In genomic region chr2:120619579-120619978, GRCh38 we compare ENCODE assay signal across 1 cellular context.
TF ChIP-seq lines count a peak whose summit lies in the region.

No MANE protein-coding gene starts in this region.

TF ChIP-seq in HepG2, 621 proteins besides CTCF, POLR2A, EP300 and RAD21 (continued from another document and continues in another):
- TF ChIP-seq MLX (CRISPR knock-in tag; IDR thresholded peaks at IDR 0.05) (no peak), ZNF557 (CRISPR knock-in tag; IDR thresholded peaks at IDR 0.05) (0 out of 2 replicates have a peak, but pooled peaks have one; percentile 32), SAP130 (CRISPR knock-in tag; IDR thresholded peaks at IDR 0.05; ENCODE audit: low read depth) (peak; percentile 54), ZNF136 (CRISPR knock-in tag; IDR thresholded peaks at IDR 0.05; ENCODE audit: low read depth) (no peak), NR1H2 (CRISPR knock-in tag; IDR thresholded peaks at IDR 0.05; ENCODE audit: borderline replicate concordance, low read depth) (no peak), ZBED4 (CRISPR knock-in tag; IDR thresholded peaks at IDR 0.05; ENCODE audit: borderline replicate concordance) (peak; percentile 94), ZNF644 (CRISPR knock-in tag; IDR thresholded peaks at IDR 0.05; ENCODE audit: low read depth) (peak; percentile 62; the same call in 1 of the 2 replicates), CCDC6 (CRISPR knock-in tag; IDR thresholded peaks at IDR 0.05) (no peak), E2F5 (CRISPR knock-in tag; conservative IDR thresholded peaks at IDR 0.05) (no peak), FUBP1 (CRISPR knock-in tag; IDR thresholded peaks at IDR 0.05; ENCODE audit: borderline replicate concordance) (no peak), IKZF4 (CRISPR knock-in tag; IDR thresholded peaks at IDR 0.05; ENCODE audit: borderline replicate concordance, low read depth, not compliant biosample characterization) (no peak), FOXK2 (IDR thresholded peaks at IDR 0.05) (no peak), PRPF4 (IDR thresholded peaks at IDR 0.05; ENCODE audit: low read depth, low read length, poor library complexity, severe bottlenecking) (no peak), GTF3A (CRISPR knock-in tag; conservative IDR thresholded peaks at IDR 0.05) (no peak), FOXA3 (CRISPR knock-in tag; IDR thresholded peaks at IDR 0.05) (peak; percentile 88), ZFP36L2 (CRISPR knock-in tag; IDR thresholded peaks at IDR 0.05) (no peak), RNF2 (conservative IDR thresholded peaks at IDR 0.05; ENCODE audit: low read depth) (no peak), MTA1 (CRISPR knock-in tag; IDR thresholded peaks at IDR 0.05; ENCODE audit: borderline replicate concordance) (no peak), CHD4 (IDR thresholded peaks at IDR 0.05; ENCODE audit: borderline replicate concordance, low read length) (no peak), RARA (CRISPR knock-in tag; IDR thresholded peaks at IDR 0.05) (no peak), CBX1 (IDR thresholded peaks at IDR 0.05; ENCODE audit: low read depth) (no peak), AFF4 (CRISPR knock-in tag; IDR thresholded peaks at IDR 0.05) (no peak), PHF20 (CRISPR knock-in tag; IDR thresholded peaks at IDR 0.05) (no peak; the same call in 1 of the 2 replicates), SNAPC4 (CRISPR knock-in tag; IDR thresholded peaks at IDR 0.05) (no peak), SMYD3 (CRISPR knock-in tag; IDR thresholded peaks at IDR 0.05) (no peak), ZNF605 (CRISPR knock-in tag; IDR thresholded peaks at IDR 0.05) (peak; percentile 65; the same call in 1 of the 2 replicates), PRDM15 (CRISPR knock-in tag; IDR thresholded peaks at IDR 0.05) (peak; percentile 92), FOXP4 (CRISPR knock-in tag; IDR thresholded peaks at IDR 0.05) (peak; percentile 72), ZNF264 (CRISPR knock-in tag; IDR thresholded peaks at IDR 0.05) (no peak), ZBTB7B (CRISPR knock-in tag; IDR thresholded peaks at IDR 0.05) (peak; percentile 91), RCOR2 (CRISPR knock-in tag; IDR thresholded peaks at IDR 0.05) (0 out of 2 replicates have a peak, but pooled peaks have one; percentile 39), ZNF550 (CRISPR knock-in tag; IDR thresholded peaks at IDR 0.05; ENCODE audit: borderline replicate concordance) (no peak), CCAR2 (optimal IDR thresholded peaks at IDR 0.05; ENCODE audit: low read depth, low read length) (no peak), TGIF2 (CRISPR knock-in tag; IDR thresholded peaks at IDR 0.05) (no peak), PLSCR1 (CRISPR knock-in tag; IDR thresholded peaks at IDR 0.05; ENCODE audit: borderline replicate concordance) (no peak), SALL1 (CRISPR knock-in tag; IDR thresholded peaks at IDR 0.05) (peak; percentile 74)
